Comparison of ENCODE assay signal across 10 cellular contexts in the genomic region with DNA sequence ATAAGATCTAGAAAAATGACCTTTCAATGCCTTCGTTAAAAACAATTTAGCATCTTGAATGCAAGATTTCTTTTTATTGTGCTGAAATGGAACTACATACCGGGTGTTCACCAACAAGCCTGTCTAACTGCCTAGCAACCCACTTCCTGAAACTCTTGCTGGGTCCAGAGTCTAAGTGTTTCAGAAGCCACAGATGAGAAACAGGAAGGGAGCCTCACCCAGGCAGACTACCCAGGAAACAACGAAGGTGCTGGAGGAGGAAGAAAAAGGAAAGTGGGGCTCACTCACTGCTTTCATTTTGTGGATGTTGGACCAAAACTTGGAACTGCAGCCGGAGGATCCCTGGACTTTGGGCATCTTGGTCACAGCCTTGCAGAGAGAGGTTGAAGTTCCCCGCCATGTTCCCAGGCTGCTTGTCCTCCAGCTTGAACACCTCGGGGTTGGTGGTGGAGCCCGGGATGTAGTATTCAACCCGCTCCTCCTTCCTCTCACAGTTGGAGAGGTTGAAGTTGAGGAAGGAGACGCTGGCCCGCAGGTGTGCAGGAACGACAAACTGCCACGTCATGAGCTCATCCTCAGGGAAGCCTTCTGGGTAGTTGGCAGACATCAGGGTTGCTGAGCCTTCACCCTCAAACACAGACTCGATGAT. TPM values are rescaled to one million over a fixed set of nuclear protein-coding genes. Genes with fewer than 3 reads are reported as not detected.
DNase-seq lines count a peak whose midpoint lies in the region; ATAC-seq, FAIRE-seq and TF ChIP-seq lines count a peak whose summit lies in the region.
"Had no signal": no experiment of that assay in that cellular context is flagged by ENCODE, and none has a peak within 500 bp of the region (broad histone marks: within the 10 kb centered on the region; RNA-seq: fewer than 3 reads in every experiment).

No MANE protein-coding gene starts in this region.

- H3K36me3 ChIP-seq in pancreas = peaks cover 0 to 7% (median 0%) of the 10 kb centered on the region in 3 donors

- DNase-seq in MV-4-11 (lab: John Stamatoyannopoulos, UW) (peak; percentile 94), pancreas (no peak), lower leg skin (ENCODE audit: low spot score in 2 of 2) (no peak), NCI-H226 (no peak), cardiac septum (ENCODE audit: low spot score) (no peak)
- peak; percentile 15 for DNase-seq in activated effector memory CD4-positive, alpha-beta T cell treated with Interleukin-2 at 50 U/mL for 16 hours
- DNase-seq: kidney had no signal

- peaks cover 0 to 6% (median 5%) of the 10 kb centered on the region in 3 donors for H3K4me1 ChIP-seq in pancreas

- no peak overlapping the region for H3K27ac ChIP-seq in pancreas

- TF ChIP-seq POLR2A in lower leg skin (IDR thresholded peaks at IDR 0.05) = no peak

- ATAC-seq in GM19467 (IDR thresholded peaks at IDR 0.05; ENCODE audit: unreplicated experiment) (peak; percentile 60), pancreas (peak in 3 of 4 donors; percentile 47 to 62 (median 60)), HG02642 (IDR thresholded peaks at IDR 0.05; ENCODE audit: poor library complexity, unreplicated experiment) (no peak)

- no peaks in the 10 kb centered on the region for H3K9me3 ChIP-seq in pancreas

- no peaks in the 10 kb centered on the region for H3K27me3 ChIP-seq in pancreas

- intact Hi-C loops in pancreas (cut with DNase I) (no loop called here), lower leg skin (cut with DNase I; ENCODE audit: low total_unique reads) (no loop called here), cardiac septum (cut with DNase I) (loop anchor here (5.0 kb wide), 2 partner anchors 53 to 62 kb away; no protein-coding TSS in a partner anchor)

- FAIRE-seq in pancreas (lab: Jason Lieb, UNC) = no peak
- FAIRE-seq: bronchial epithelial cell, kidney had no signal

- H3K4me3 ChIP-seq in pancreas (no peak overlapping the region), lower leg skin (ENCODE audit: low read depth, poor library complexity, severe bottlenecking) (no peak overlapping the region)

- 89 to 93% methylated on average over 13 of the region's 13 CpGs for WGBS in pancreas, 2 donors
- WGBS in lower leg skin, 2 donors = 80 to 81% methylated on average over 13 of the region's 13 CpGs

- no peak for TF ChIP-seq CTCF in pancreas (IDR thresholded peaks at IDR 0.05)
- TF ChIP-seq CTCF in lower leg skin (IDR thresholded peaks at IDR 0.05) = no peak

RNA-seq across cellular contexts. Expression of a gene that starts 35.9 kb away (rescaled TPM):
- total RNA-seq in pancreas = 10 to 100 TPM in 3 of 6 donors, 1 to 10 TPM in 3; 7.9 to 22.2 (median 10.3) TPM
- 1 to 10 TPM; 3.4 to 4.1 TPM for polyA plus RNA-seq in pancreas
- 10 to 100 TPM; 43.8 to 79.0 (median 57.1) TPM for total RNA-seq in lower leg skin
- total RNA-seq in cardiac septum = 0.57 TPM

Comparison
In these comparisons a context has a peak if more than half of its experiments do, and no peak if none do; other contexts are left out.
1. DNase-seq: peak in MV-4-11 (single experiment) and activated effector memory CD4-positive, alpha-beta T cell treated with Interleukin-2 at 50 U/mL for 16 hours (single experiment); none in pancreas (0 of 6), lower leg skin (0 of 2), NCI-H226 (single experiment) and cardiac septum (single experiment).